In genomic region chr3:111910806-111911205, GRCh38 we compare ENCODE assay signal across 13 cellular contexts. TPM values are rescaled to one million over a fixed set of nuclear protein-coding genes. Genes with fewer than 3 reads are reported as not detected.
DNase-seq lines count a peak whose midpoint lies in the region; ATAC-seq and TF ChIP-seq lines count a peak whose summit lies in the region.
"Had no signal": no experiment of that assay in that cellular context is flagged by ENCODE, and none has a peak within 500 bp of the region (broad histone marks: within the 10 kb centered on the region; RNA-seq: fewer than 3 reads in every experiment).

No MANE protein-coding gene starts in this region.

- H3K4me3 ChIP-seq in ascending aorta (no peak overlapping the region), retinal pigment epithelial cell (ENCODE audit: low read length) (no peak overlapping the region)
- H3K4me3 ChIP-seq: GM23338 had no signal

- H3K4me1 Mint-ChIP-seq in endothelial cell (ENCODE audit: unreplicated experiment): peaks cover 34% of the 10 kb centered on the region
- peaks cover 3% of the 10 kb centered on the region for H3K4me1 Mint-ChIP-seq in activated CD4-positive, alpha-beta memory T cell treated with anti-CD3 and anti-CD28 coated beads for 36 hours (ENCODE audit: low read depth)

- H3K4me1 ChIP-seq in ascending aorta: peaks cover 0 to 16% of the 10 kb centered on the region in 2 donors

- H3K27ac Mint-ChIP-seq in endothelial cell (ENCODE audit: unreplicated experiment): no peak overlapping the region
- no peak overlapping the region for H3K27ac Mint-ChIP-seq in activated CD4-positive, alpha-beta memory T cell treated with anti-CD3 and anti-CD28 coated beads for 36 hours
- H3K27ac Mint-ChIP-seq: CD8-positive, alpha-beta T cell; GM23338 had no signal

- CTCF ChIA-PET in activated CD4-positive, alpha-beta memory T cell treated with anti-CD3 and anti-CD28 coated beads for 36 hours (lab: Charles Lee): no interaction called here

- ATAC-seq in left cardiac atrium (peak; percentile 81 to 82), HG03108 (IDR thresholded peaks at IDR 0.05; ENCODE audit: unreplicated experiment) (no peak), GM21360 (IDR thresholded peaks at IDR 0.05; ENCODE audit: unreplicated experiment) (no peak)
- ATAC-seq: CD8-positive, alpha-beta T cell; GM23338 had no signal

- H3K36me3 ChIP-seq in ascending aorta: peaks cover 0 to 25% of the 10 kb centered on the region in 2 donors

- H3K27ac ChIP-seq in ascending aorta: peak overlapping the region; percentile 54 to 65
- H3K27ac ChIP-seq: VCaP had no signal

- no peaks in the 10 kb centered on the region for H3K9me3 ChIP-seq in ascending aorta

- H3K27me3 ChIP-seq in ascending aorta: no peaks in the 10 kb centered on the region

- no peak for TF ChIP-seq CTCF in ascending aorta (IDR thresholded peaks at IDR 0.05)
- TF ChIP-seq CTCF in retinal pigment epithelial cell (conservative IDR thresholded peaks at IDR 0.05; ENCODE audit: low read depth, low read length): no peak
- no peak for TF ChIP-seq CTCF in endothelial cell (IDR thresholded peaks at IDR 0.05; ENCODE audit: unreplicated experiment)

- intact Hi-C loops in ascending aorta (cut with DNase I): no loop called here
- intact Hi-C loops in left cardiac atrium (cut with DNase I): loop anchor here in 1 of 2 donors (5.0 to 10.0 kb wide), 2 partner anchors 49 to 54 kb away; no protein-coding TSS in a partner anchor
- intact Hi-C loops in activated CD4-positive, alpha-beta memory T cell treated with anti-CD3 and anti-CD28 coated beads for 36 hours (cut with micrococcal nuclease): no loop called here

- POLR2A ChIA-PET in activated CD4-positive, alpha-beta memory T cell treated with anti-CD3 and anti-CD28 coated beads for 36 hours (lab: Charles Lee): no interaction called here

- peaks cover 3% of the 10 kb centered on the region for H3K27me3 Mint-ChIP-seq in endothelial cell (ENCODE audit: unreplicated experiment)
- no peaks in the 10 kb centered on the region for H3K27me3 Mint-ChIP-seq in activated CD4-positive, alpha-beta memory T cell treated with anti-CD3 and anti-CD28 coated beads for 36 hours

- H3K36me3 Mint-ChIP-seq in endothelial cell (ENCODE audit: low read depth, unreplicated experiment): peaks cover 7% of the 10 kb centered on the region
- H3K36me3 Mint-ChIP-seq in activated CD4-positive, alpha-beta memory T cell treated with anti-CD3 and anti-CD28 coated beads for 36 hours: peaks cover 3% of the 10 kb centered on the region
- H3K36me3 Mint-ChIP-seq: CD8-positive, alpha-beta T cell had no signal

- H3K9me3 Mint-ChIP-seq in endothelial cell (ENCODE audit: unreplicated experiment): no peaks in the 10 kb centered on the region
- H3K9me3 Mint-ChIP-seq in activated CD4-positive, alpha-beta memory T cell treated with anti-CD3 and anti-CD28 coated beads for 36 hours: no peaks in the 10 kb centered on the region
- H3K9me3 Mint-ChIP-seq: CD8-positive, alpha-beta T cell; GM23338 had no signal

- H3K4me3 Mint-ChIP-seq in endothelial cell (ENCODE audit: unreplicated experiment): no peak overlapping the region
- H3K4me3 Mint-ChIP-seq in activated CD4-positive, alpha-beta memory T cell treated with anti-CD3 and anti-CD28 coated beads for 36 hours: no peak overlapping the region
- H3K4me3 Mint-ChIP-seq: CD8-positive, alpha-beta T cell; GM23338 had no signal

- DNase-seq in EH (ENCODE audit: low read depth) (peak; percentile 90), ascending aorta (ENCODE audit: low spot score in 2 of 2) (no peak), left cardiac atrium (no peak), retinal pigment epithelial cell (ENCODE audit: low read depth) (peak; percentile 42), endothelial cell (ENCODE audit: low spot score) (no peak)
- DNase-seq in activated CD4-positive, alpha-beta memory T cell treated with anti-CD3 and anti-CD28 coated beads for 36 hours: no peak
- DNase-seq: CD8-positive, alpha-beta T cell; NCI-H1105; stimulated activated CD4-positive, alpha-beta T cell treated with anti-CD3 and anti-CD28 coated beads, Interleukin-15, amount 100 ng/mL, for 24 hours had no signal

RNA-seq across cellular contexts. Expression of gene PHLDB2, which starts 51.7 kb away (rescaled TPM):
- total RNA-seq in ascending aorta (58.6 TPM), left cardiac atrium (10 to 100 TPM; 29.0 to 31.2 TPM), endothelial cell (ENCODE audit: unreplicated experiment) (47.8 TPM)
- 1 to 10 TPM; 2.1 TPM for total RNA-seq in activated CD4-positive, alpha-beta memory T cell treated with anti-CD3 and anti-CD28 coated beads for 36 hours

Comparison
In these comparisons a context has a peak if more than half of its experiments do, and no peak if none do; other contexts are left out.
1. DNase-seq: peak in EH (single experiment) and retinal pigment epithelial cell (single experiment); none in ascending aorta (0 of 2), left cardiac atrium (single experiment), endothelial cell (single experiment) and activated CD4-positive, alpha-beta memory T cell treated with anti-CD3 and anti-CD28 coated beads for 36 hours (single experiment).
2. ATAC-seq: peak in left cardiac atrium (2 of 2); none in HG03108 (single experiment) and GM21360 (single experiment).
3. RNA of gene PHLDB2, which starts 51.7 kb away (total RNA-seq): 58.6 TPM in ascending aorta (single experiment), 47.8 TPM in endothelial cell (single experiment) and 29.0 to 31.2 TPM in left cardiac atrium; 2.1 TPM in activated CD4-positive, alpha-beta memory T cell treated with anti-CD3 and anti-CD28 coated beads for 36 hours; every median in the first group is over 4 times any median in the second.